In genomic region chr22:17266261-17266971, GRCh38 we compare ENCODE assay signal across 9 cellular contexts. TPM values are rescaled to one million over a fixed set of nuclear protein-coding genes. Genes with fewer than 3 reads are reported as not detected.
DNase-seq lines count a peak whose midpoint lies in the region; ATAC-seq and TF ChIP-seq lines count a peak whose summit lies in the region.
"Had no signal": no experiment of that assay in that cellular context is flagged by ENCODE, and none has a peak within 500 bp of the region (broad histone marks: within the 10 kb centered on the region; RNA-seq: fewer than 3 reads in every experiment).

No MANE protein-coding gene starts in this region.

- no peaks in the 10 kb centered on the region for H3K36me3 Mint-ChIP-seq in activated T-cell treated with anti-CD3 and anti-CD28 coated beads, Interleukin-2, amount 50 U/mL, for 72 hours (ENCODE audit: insufficient read depth in 2 of 2)
- H3K36me3 Mint-ChIP-seq in progenitor cell of endocrine pancreas (ENCODE audit: insufficient read depth): no peaks in the 10 kb centered on the region
- H3K36me3 Mint-ChIP-seq: CD8-positive, alpha-beta memory T cell had no signal

- H3K9me3 Mint-ChIP-seq in activated T-cell treated with anti-CD3 and anti-CD28 coated beads, Interleukin-2, amount 50 U/mL, for 72 hours: no peaks in the 10 kb centered on the region
- no peaks in the 10 kb centered on the region for H3K9me3 Mint-ChIP-seq in progenitor cell of endocrine pancreas (ENCODE audit: low read depth)
- H3K9me3 Mint-ChIP-seq: CD8-positive, alpha-beta memory T cell had no signal

- no peak overlapping the region for H3K4me3 Mint-ChIP-seq in activated T-cell treated with anti-CD3 and anti-CD28 coated beads, Interleukin-2, amount 50 U/mL, for 72 hours
- peak overlapping the region; percentile 14 for H3K4me3 Mint-ChIP-seq in progenitor cell of endocrine pancreas (ENCODE audit: low read depth)

- peak overlapping the region; percentile 26 for H3K27ac ChIP-seq in caudate nucleus (ENCODE audit: low read depth, low read length)

- no peak for DNase-seq in activated T-cell treated with anti-CD3 and anti-CD28 coated beads, Interleukin-2, amount 50 U/mL, for 72 hours
- no peak for DNase-seq in activated T-cell treated with anti-CD3 and anti-CD28 coated beads, Interleukin-2, amount 50 U/mL, for 1 hour
- peak; percentile 82 for DNase-seq in NCI-H1092 (lab: John Stamatoyannopoulos, UW)
- peak in 14 of 61 donors; percentile 7 to 48 (median 18) for DNase-seq in caudate nucleus (lab: John Stamatoyannopoulos, UW)
- DNase-seq in progenitor cell of endocrine pancreas (ENCODE audit: low spot score, unreplicated experiment): no peak
- DNase-seq in cerebellar nuclear complex (lab: John Stamatoyannopoulos, UW): no peak
- DNase-seq in hepatic stellate cell (ENCODE audit: low spot score): no peak

- no peaks in the 10 kb centered on the region for H3K27me3 Mint-ChIP-seq in activated T-cell treated with anti-CD3 and anti-CD28 coated beads, Interleukin-2, amount 50 U/mL, for 72 hours (ENCODE audit: low read depth)
- peaks cover 13% of the 10 kb centered on the region for H3K27me3 Mint-ChIP-seq in progenitor cell of endocrine pancreas
- H3K27me3 Mint-ChIP-seq: CD8-positive, alpha-beta memory T cell had no signal

- no peak for TF ChIP-seq CTCF in progenitor cell of endocrine pancreas (IDR thresholded peaks at IDR 0.05; ENCODE audit: unreplicated experiment)

- H3K4me1 Mint-ChIP-seq in activated T-cell treated with anti-CD3 and anti-CD28 coated beads, Interleukin-2, amount 50 U/mL, for 72 hours (ENCODE audit: low read depth): peaks cover 38% of the 10 kb centered on the region
- peaks cover 45% of the 10 kb centered on the region for H3K4me1 Mint-ChIP-seq in progenitor cell of endocrine pancreas (ENCODE audit: low read depth)

- no peak overlapping the region for H3K27ac Mint-ChIP-seq in activated T-cell treated with anti-CD3 and anti-CD28 coated beads, Interleukin-2, amount 50 U/mL, for 72 hours
- H3K27ac Mint-ChIP-seq in progenitor cell of endocrine pancreas: no peak overlapping the region

- ATAC-seq in activated T-cell treated with anti-CD3 and anti-CD28 coated beads, Interleukin-2, amount 50 U/mL, for 72 hours (replicated peaks in 1 of 2): peak; percentile 39 to 47
- no peak for ATAC-seq in GM21528 (IDR thresholded peaks at IDR 0.05; ENCODE audit: low FRiP score, unreplicated experiment)

RNA-seq across cellular contexts. Expression of gene ADA2, which starts 47.2 kb away (rescaled TPM):
- total RNA-seq in activated T-cell treated with anti-CD3 and anti-CD28 coated beads, Interleukin-2, amount 50 U/mL, for 72 hours: 10 to 100 TPM; 13.0 to 16.1 TPM
- 88.9 and 89.2 TPM in 2 replicates for total RNA-seq in progenitor cell of endocrine pancreas
